In the genomic region with DNA sequence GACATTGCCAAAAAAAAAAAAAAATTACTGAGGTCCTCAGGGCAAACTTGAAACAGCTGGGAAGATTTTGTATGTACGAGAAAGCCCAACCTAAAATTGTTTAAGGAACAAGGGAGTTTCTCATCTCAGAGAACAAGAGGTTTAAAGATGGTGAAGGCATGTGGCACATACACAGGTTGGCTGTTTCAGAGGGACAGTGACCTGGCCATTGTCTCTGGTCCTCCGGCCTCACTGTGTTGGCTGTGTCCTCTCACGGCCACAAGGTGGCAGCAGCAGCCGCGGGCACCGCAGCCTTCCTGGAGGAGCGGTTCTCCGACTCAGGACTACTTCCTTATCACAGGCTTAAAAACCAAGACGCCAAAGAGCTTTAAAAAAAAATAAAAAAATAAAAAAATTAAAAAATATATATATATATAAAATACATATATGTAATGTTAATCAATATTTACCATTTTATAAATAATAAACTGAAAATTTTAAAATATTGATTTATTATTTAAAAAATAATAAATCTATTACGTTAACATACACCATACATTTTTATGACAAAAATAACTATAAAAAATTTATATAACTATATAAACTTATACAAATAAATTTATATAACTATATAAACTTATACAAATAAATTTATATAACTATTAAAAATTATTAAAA, we compare ENCODE assay signal across 8 cellular contexts. TPM values are rescaled to one million over a fixed set of nuclear protein-coding genes. Genes with fewer than 3 reads are reported as not detected.
DNase-seq lines count a peak whose midpoint lies in the region; ATAC-seq, FAIRE-seq and TF ChIP-seq lines count a peak whose summit lies in the region.

No MANE protein-coding gene starts in this region.

- no peak overlapping the region for H2BK12ac ChIP-seq in H1 (ENCODE audit: low read depth, low read length)

- H4K8ac ChIP-seq in H1 (ENCODE audit: extremely low read depth, insufficient read depth, low read length) (no peak overlapping the region), mesendoderm (ENCODE audit: low read depth, low read length) (no peak overlapping the region)

- TF ChIP-seq CTCF in H1 (IDR thresholded peaks at IDR 0.05; ENCODE audit: control extremely low read depth in 1 of 3, insufficient read depth in 1 of 3, low read depth in 1 of 3, low read length in 3 of 3): peak; percentile 91 to 99 (median 93)

- no peak overlapping the region for H3K4me2 ChIP-seq in H1 (ENCODE audit: insufficient read depth in 1 of 2, low read depth in 2 of 2, low read length in 2 of 2)
- no peak overlapping the region for H3K4me2 ChIP-seq in mesendoderm (ENCODE audit: low read length)

- H3K27ac ChIP-seq in H1 (ENCODE audit: low read depth, low read length) (no peak overlapping the region), mesendoderm (ENCODE audit: low read depth, low read length) (no peak overlapping the region)

- TF ChIP-seq EP300 in H1 (IDR thresholded peaks at IDR 0.05; ENCODE audit: borderline replicate concordance in 1 of 2, low read depth in 2 of 2, low read length in 2 of 2): no peak

- H3K14ac ChIP-seq in H1 (ENCODE audit: insufficient read length): no peak overlapping the region

- DNase-seq in Ammon's horn (ENCODE audit: low spot score): peak; percentile 91
- peak; percentile 23 for DNase-seq in NOMO-1 treated with DMSO at 0.1 percent for 48 hours (lab: John Stamatoyannopoulos, UW; ENCODE audit: unreplicated experiment)
- DNase-seq in activated CD8-positive, alpha-beta memory T cell treated with anti-CD3 and anti-CD28 coated beads for 4 hours (ENCODE audit: low read depth in 2 of 2): peak; percentile 44 to 48
- peak; percentile 58 to 90 for DNase-seq in H1 (ENCODE audit: low read depth in 1 of 2, low spot score in 2 of 2)
- DNase-seq in mesendoderm: peak; percentile 83
- DNase-seq in stimulated activated CD8-positive, alpha-beta memory T cell treated with anti-CD3 and anti-CD28 coated beads, Interleukin-2, amount 100 ng/mL, for 48 hours (ENCODE audit: low read depth in 2 of 2): peak; percentile 44 to 63

- no peak overlapping the region for H4K91ac ChIP-seq in H1 (replicated peaks; ENCODE audit: insufficient read length, low read length)

- FAIRE-seq in H1 (lab: Jason Lieb, UNC): peak; percentile 68

- POLR2A ChIA-PET in H1 (lab: Charles Lee; ENCODE audit: partially characterized antibody): interaction anchor here (0.6 to 1.0 kb wide), 2 partner anchors 278 to 391 kb away, joined by 3 to 4 read pairs; no protein-coding TSS in a partner anchor

- CTCF ChIA-PET in H1 (lab: Charles Lee; ENCODE audit: partially characterized antibody): interaction anchor here (0.6 to 2.2 kb wide), 58 partner anchors 9 to 738 kb away, joined by 3 to 15 read pairs (median 4); no protein-coding TSS in a partner anchor

- H3K23ac ChIP-seq in H1 (ENCODE audit: insufficient read length) (no peak overlapping the region), mesendoderm (ENCODE audit: low read length) (no peak overlapping the region)

- ATAC-seq in GM19023 (IDR thresholded peaks at IDR 0.05; ENCODE audit: unreplicated experiment) (peak; percentile 80), HG03558 (IDR thresholded peaks at IDR 0.05; ENCODE audit: extremely low read depth, unreplicated experiment) (peak; percentile 75)

- H2BK5ac ChIP-seq in H1 (ENCODE audit: low read depth, low read length) (no peak overlapping the region), mesendoderm (ENCODE audit: low read length) (no peak overlapping the region)

- no peaks in the 10 kb centered on the region for H3K9me3 ChIP-seq in H1 (ENCODE audit: insufficient read depth in 2 of 2, low read depth in 1 of 2, low read length in 1 of 2)

- H3K4me3 ChIP-seq in H1 (ENCODE audit: extremely low read depth in 1 of 4, insufficient read depth in 2 of 4, low read depth in 3 of 4, low read length in 4 of 4) (no peak overlapping the region), mesendoderm (ENCODE audit: low read length) (no peak overlapping the region)

- H2AFZ ChIP-seq in H1 (ENCODE audit: low read length): no peak overlapping the region; the same call in 1 of the 2 replicates

- H2AK5ac ChIP-seq in H1 (ENCODE audit: low read depth, low read length) (no peak overlapping the region), mesendoderm (ENCODE audit: low read length) (no peak overlapping the region)

- H3K23me2 ChIP-seq in H1 (ENCODE audit: low read depth, low read length): no peaks in the 10 kb centered on the region

- H3K18ac ChIP-seq in H1 (ENCODE audit: extremely low read depth, low read length) (no peak overlapping the region), mesendoderm (ENCODE audit: low read length) (no peak overlapping the region)

- no peaks in the 10 kb centered on the region for H3K27me3 ChIP-seq in H1 (replicated peaks in 1 of 4; ENCODE audit: control insufficient read depth in 3 of 4, extremely low read depth in 1 of 4, insufficient read depth in 3 of 4, low read length in 3 of 4)
- no peaks in the 10 kb centered on the region for H3K27me3 ChIP-seq in mesendoderm (ENCODE audit: insufficient read depth, low read length, poor library complexity)

- H2BK120ac ChIP-seq in H1 (replicated peaks; ENCODE audit: low read depth, low read length): no peak overlapping the region
- H2BK120ac ChIP-seq in mesendoderm (ENCODE audit: low read depth, low read length): no peak overlapping the region

- H3K9ac ChIP-seq in H1 (replicated peaks in 1 of 4; ENCODE audit: extremely low read depth in 1 of 4, low read depth in 3 of 4, low read length in 3 of 4) (no peak overlapping the region), mesendoderm (ENCODE audit: low read length) (no peak overlapping the region)

- H3K56ac ChIP-seq in H1 (replicated peaks; ENCODE audit: insufficient read length, low read depth, low read length) (no peak overlapping the region), mesendoderm (ENCODE audit: low read length) (no peak overlapping the region)

- H3K4ac ChIP-seq in H1 (replicated peaks; ENCODE audit: insufficient read length, low read depth, low read length) (no peak overlapping the region), mesendoderm (ENCODE audit: low read depth, low read length) (no peak overlapping the region)

- no peak overlapping the region for H2BK20ac ChIP-seq in H1 (ENCODE audit: low read length)

- 16% methylated on average over 10 of the region's 10 CpGs; no CpG with 5 or more reads in 1 of the 2 experiments for WGBS in H1 (ENCODE audit: extremely low coverage in 1 of 2, insufficient coverage in 1 of 2, insufficient read length in 1 of 2, insufficient replicate concordance in 2 of 2, low coverage in 1 of 2, low lambda C conversion rate in 2 of 2, missing lambda C conversion rate in 1 of 2), 2 experiments
- 100% methylated on average over 1 of the region's 10 CpGs for WGBS in mesendoderm (ENCODE audit: extremely low coverage, insufficient coverage, low lambda C conversion rate)

- H3K4me1 ChIP-seq in H1 (replicated peaks in 1 of 4; ENCODE audit: control insufficient read depth in 3 of 4, insufficient read depth in 4 of 4, low read length in 3 of 4) (no peaks in the 10 kb centered on the region), mesendoderm (ENCODE audit: control insufficient read depth, low read depth, low read length) (no peaks in the 10 kb centered on the region)

- H3K36me3 ChIP-seq in H1 (ENCODE audit: control insufficient read depth in 2 of 4, insufficient read depth in 4 of 4, low read length in 3 of 4): no peaks in the 10 kb centered on the region
- no peaks in the 10 kb centered on the region for H3K36me3 ChIP-seq in mesendoderm (ENCODE audit: control insufficient read depth, insufficient read depth, low read length)

- no peaks in the 10 kb centered on the region for H4K20me1 ChIP-seq in H1 (replicated peaks in 1 of 2; ENCODE audit: control insufficient read depth in 1 of 2, insufficient read depth in 2 of 2, low read length in 2 of 2)

- H2BK15ac ChIP-seq in H1 (ENCODE audit: low read length): no peak overlapping the region
- no peak overlapping the region for H2BK15ac ChIP-seq in mesendoderm (replicated peaks; ENCODE audit: low read depth)

- peak; percentile 99 for TF ChIP-seq RAD21 in H1 (IDR thresholded peaks at IDR 0.05 in 1 of 2, conservative IDR thresholded peaks at IDR 0.05 in 1 of 2; ENCODE audit: low read depth in 2 of 2, low read length in 2 of 2)

- no peaks in the 10 kb centered on the region for H3K79me2 ChIP-seq in H1 (ENCODE audit: control insufficient read depth in 1 of 2, insufficient read depth in 2 of 2, low read length in 2 of 2)
- H3K79me2 ChIP-seq in mesendoderm (ENCODE audit: control insufficient read depth, insufficient read depth, low read length): no peaks in the 10 kb centered on the region

- no peaks in the 10 kb centered on the region for H3K79me1 ChIP-seq in H1 (ENCODE audit: low read depth, low read length)
- H3K79me1 ChIP-seq in mesendoderm (ENCODE audit: low read length): no peaks in the 10 kb centered on the region

- TF ChIP-seq POLR2A in H1 (IDR thresholded peaks at IDR 0.05; ENCODE audit: control extremely low read depth in 1 of 2, low read depth in 2 of 2, low read length in 2 of 2): no peak

- H4K5ac ChIP-seq in H1 (ENCODE audit: insufficient read length, low read depth, low read length) (no peak overlapping the region), mesendoderm (ENCODE audit: low read length) (no peak overlapping the region)

TF ChIP-seq in H1, 55 proteins besides CTCF, POLR2A, EP300 and RAD21 (continues in another document):
- no peak for TF ChIP-seq ZNF274 (IDR thresholded peaks at IDR 0.05; ENCODE audit: borderline replicate concordance, extremely low read depth, low read length)
- no peak for TF ChIP-seq MAFK (IDR thresholded peaks at IDR 0.05; ENCODE audit: low read depth, low read length)

RNA-seq across cellular contexts. Expression of gene GTF2H5, which starts 52.8 kb away (rescaled TPM):
- 12.5 and 15.8 TPM in 2 replicates for total RNA-seq in H1 (2021; fragmentation: NEBNext Ultra II Directional; extraction: Animal tissue kit (Norgen Biotek cat#: 25700))
- 2.8 and 5.1 TPM in 2 replicates for polyA plus RNA-seq in H1 (2011; rRNA removed)
- 9.9 TPM for polyA plus RNA-seq in H1 (2011; cell fraction: cytosol; rRNA removed)
- polyA plus RNA-seq in H1 (2011; cell fraction: nucleus; rRNA removed): 0.86 TPM
- polyA plus RNA-seq in H1 (2012, experiment 1 of 2): 8.4 to 15.2 TPM (median 8.6 TPM) in 4 replicates
- polyA plus RNA-seq in H1 (2012, experiment 2 of 2): 1.4 TPM
- 21.2 TPM for polyA plus RNA-seq in H1 (2013, experiment 1 of 2)
- polyA plus RNA-seq in H1 (2013, experiment 2 of 2): 21.1 TPM
- 1.1 and 1.8 TPM in 2 replicates for polyA minus RNA-seq in H1 (2011; rRNA and poly(A)+ RNA removed)
- 0.29 TPM for polyA minus RNA-seq in H1 (2011; cell fraction: cytosol; rRNA and poly(A)+ RNA removed)
- 0.60 TPM for polyA minus RNA-seq in H1 (2011; cell fraction: nucleus; rRNA and poly(A)+ RNA removed)
- 21.3 TPM for polyA plus RNA-seq in mesendoderm (2013, experiment 1 of 2)
- 20.4 TPM for polyA plus RNA-seq in mesendoderm (2013, experiment 2 of 2)

RNA-seq across cellular contexts. Expression of gene SERAC1, which starts 52.9 kb away (rescaled TPM):
- total RNA-seq in H1 (2021; fragmentation: NEBNext Ultra II Directional; extraction: Animal tissue kit (Norgen Biotek cat#: 25700)): 9.0 and 10.2 TPM in 2 replicates
- 4.1 and 7.3 TPM in 2 replicates for polyA plus RNA-seq in H1 (2011; rRNA removed)
- 7.5 TPM for polyA plus RNA-seq in H1 (2011; cell fraction: cytosol; rRNA removed)
- polyA plus RNA-seq in H1 (2011; cell fraction: nucleus; rRNA removed): 3.7 TPM
- polyA plus RNA-seq in H1 (2012, experiment 1 of 2): 7.1 to 10.1 TPM (median 8.6 TPM) in 4 replicates
- 0.92 TPM for polyA plus RNA-seq in H1 (2012, experiment 2 of 2)
- polyA plus RNA-seq in H1 (2013, experiment 1 of 2): 3.3 TPM
- polyA plus RNA-seq in H1 (2013, experiment 2 of 2): 3.2 TPM
- polyA minus RNA-seq in H1 (2011; rRNA and poly(A)+ RNA removed): 12.5 and 13.8 TPM in 2 replicates
- 9.0 TPM for polyA minus RNA-seq in H1 (2011; cell fraction: cytosol; rRNA and poly(A)+ RNA removed)
- polyA minus RNA-seq in H1 (2011; cell fraction: nucleus; rRNA and poly(A)+ RNA removed): 10.2 TPM
- polyA plus RNA-seq in mesendoderm (2013, experiment 1 of 2): 6.2 TPM
- 6.3 TPM for polyA plus RNA-seq in mesendoderm (2013, experiment 2 of 2)

Comparison
In these comparisons a context has a peak if more than half of its experiments do, and no peak if none do; other contexts are left out.
1. DNase-seq: peak in every context shown above with its lines; median percentile 91 in Ammon's horn; 83 in mesendoderm; 74 in H1; 54 in stimulated activated CD8-positive, alpha-beta memory T cell treated with anti-CD3 and anti-CD28 coated beads, Interleukin-2, amount 100 ng/mL, for 48 hours; 46 in activated CD8-positive, alpha-beta memory T cell treated with anti-CD3 and anti-CD28 coated beads for 4 hours; 23 in NOMO-1 treated with DMSO at 0.1 percent for 48 hours.